1 cellular context compared by ENCODE assay signal in the genomic region with DNA sequence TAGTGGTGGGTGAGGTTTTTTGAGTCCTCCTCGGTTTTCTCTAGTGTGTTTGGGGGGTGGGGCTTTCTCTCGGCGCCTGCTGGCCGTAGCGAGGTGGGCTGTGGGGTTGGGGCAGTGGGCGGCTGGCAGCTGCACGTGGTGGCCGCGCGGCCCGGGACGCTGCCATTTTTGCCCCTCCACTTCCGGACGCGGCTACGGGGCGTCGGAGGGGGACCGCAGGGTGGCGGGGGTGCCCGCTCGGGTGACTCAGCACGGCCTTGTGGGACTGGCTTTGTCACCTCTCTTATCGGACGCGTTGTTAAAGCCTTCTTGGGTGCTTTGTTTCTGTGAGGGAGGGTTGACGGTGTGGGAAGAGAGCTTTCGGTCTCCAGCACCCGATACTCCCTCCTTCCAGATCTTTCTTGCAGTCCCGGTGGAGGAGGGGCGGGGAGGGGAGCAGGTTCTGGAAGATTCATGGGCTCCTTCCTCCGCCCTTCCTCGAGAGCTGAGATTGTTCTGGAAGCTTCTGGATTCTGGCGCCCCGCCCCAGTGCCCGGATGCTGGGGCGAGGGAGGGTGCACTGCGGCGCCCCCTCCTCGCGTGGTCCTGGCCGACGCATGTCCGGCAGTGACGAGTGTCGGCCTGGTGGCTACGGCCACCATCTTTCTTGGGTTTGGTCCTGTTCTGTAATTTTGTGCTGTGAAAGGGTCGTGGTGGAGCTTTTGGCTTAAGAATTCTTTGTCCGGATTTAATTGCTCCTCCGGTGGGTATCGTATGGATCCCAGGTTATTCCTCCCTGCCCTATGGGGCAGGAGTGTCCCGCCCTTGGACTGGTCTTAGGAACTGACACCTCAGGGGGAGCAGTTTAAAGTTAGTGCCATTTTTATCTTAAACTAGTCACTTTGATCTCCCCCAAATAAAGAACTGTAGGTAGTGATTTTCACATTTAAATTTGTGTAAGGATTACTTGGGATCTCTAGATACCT.
TF ChIP-seq lines count a peak whose summit lies in the region.

No MANE protein-coding gene starts in this region.

TF ChIP-seq in HepG2, 621 proteins besides CTCF, POLR2A, EP300 and RAD21 (continued from another document and continues in another):
- TF ChIP-seq ZBTB26 (CRISPR knock-in tag; IDR thresholded peaks at IDR 0.05; ENCODE audit: borderline replicate concordance) (peak; percentile 98), HNRNPL (IDR thresholded peaks at IDR 0.05; ENCODE audit: low read depth, low read length) (0 out of 2 replicates have a peak, but pooled peaks have one; percentile 63), ZNF644 (CRISPR knock-in tag; IDR thresholded peaks at IDR 0.05; ENCODE audit: low read depth) (no peak), ZNF124 (CRISPR knock-in tag; IDR thresholded peaks at IDR 0.05) (no peak), SAP130 (CRISPR knock-in tag; IDR thresholded peaks at IDR 0.05; ENCODE audit: low read depth) (peak; percentile 79), RBM22 (optimal IDR thresholded peaks at IDR 0.05; ENCODE audit: low read length) (peak; percentile 2), ZNF660 (CRISPR knock-in tag; IDR thresholded peaks at IDR 0.05; ENCODE audit: borderline replicate concordance, low read depth) (no peak), GMEB2 (CRISPR knock-in tag; IDR thresholded peaks at IDR 0.05; ENCODE audit: low read depth) (no peak), ZBTB20 (CRISPR knock-in tag; IDR thresholded peaks at IDR 0.05; ENCODE audit: borderline replicate concordance, low read depth) (peak; percentile 15; the same call in 1 of the 2 replicates), GFI1 (CRISPR knock-in tag; IDR thresholded peaks at IDR 0.05; ENCODE audit: borderline replicate concordance) (0 out of 2 replicates have a peak, but pooled peaks have one; percentile 34), ZNF609 (CRISPR knock-in tag; IDR thresholded peaks at IDR 0.05; ENCODE audit: borderline replicate concordance) (0 out of 2 replicates have a peak, but pooled peaks have one; percentile 6), NFATC3 (CRISPR knock-in tag; IDR thresholded peaks at IDR 0.05) (0 out of 2 replicates have a peak, but pooled peaks have one; percentile 2), RAD51 (IDR thresholded peaks at IDR 0.05; ENCODE audit: borderline replicate concordance) (no peak), KDM5A (IDR thresholded peaks at IDR 0.05; ENCODE audit: borderline replicate concordance, low read length) (peak; percentile 28), SKI (IDR thresholded peaks at IDR 0.05; ENCODE audit: partially characterized antibody) (no peak), AGO1 (IDR thresholded peaks at IDR 0.05; ENCODE audit: low read depth, low read length, poor library complexity, severe bottlenecking) (peak; percentile 94), GZF1 (CRISPR knock-in tag; IDR thresholded peaks at IDR 0.05) (0 out of 2 replicates have a peak, but pooled peaks have one; percentile 64), FOXK2 (IDR thresholded peaks at IDR 0.05) (no peak; the same call in 1 of the 2 replicates), MLLT10 (CRISPR knock-in tag; IDR thresholded peaks at IDR 0.05) (no peak), ZBTB33 (CRISPR knock-in tag; IDR thresholded peaks at IDR 0.05) (no peak; the same call in 1 of the 2 replicates), RFX1 (IDR thresholded peaks at IDR 0.05) (no peak)
- TF ChIP-seq, protein P1, sequence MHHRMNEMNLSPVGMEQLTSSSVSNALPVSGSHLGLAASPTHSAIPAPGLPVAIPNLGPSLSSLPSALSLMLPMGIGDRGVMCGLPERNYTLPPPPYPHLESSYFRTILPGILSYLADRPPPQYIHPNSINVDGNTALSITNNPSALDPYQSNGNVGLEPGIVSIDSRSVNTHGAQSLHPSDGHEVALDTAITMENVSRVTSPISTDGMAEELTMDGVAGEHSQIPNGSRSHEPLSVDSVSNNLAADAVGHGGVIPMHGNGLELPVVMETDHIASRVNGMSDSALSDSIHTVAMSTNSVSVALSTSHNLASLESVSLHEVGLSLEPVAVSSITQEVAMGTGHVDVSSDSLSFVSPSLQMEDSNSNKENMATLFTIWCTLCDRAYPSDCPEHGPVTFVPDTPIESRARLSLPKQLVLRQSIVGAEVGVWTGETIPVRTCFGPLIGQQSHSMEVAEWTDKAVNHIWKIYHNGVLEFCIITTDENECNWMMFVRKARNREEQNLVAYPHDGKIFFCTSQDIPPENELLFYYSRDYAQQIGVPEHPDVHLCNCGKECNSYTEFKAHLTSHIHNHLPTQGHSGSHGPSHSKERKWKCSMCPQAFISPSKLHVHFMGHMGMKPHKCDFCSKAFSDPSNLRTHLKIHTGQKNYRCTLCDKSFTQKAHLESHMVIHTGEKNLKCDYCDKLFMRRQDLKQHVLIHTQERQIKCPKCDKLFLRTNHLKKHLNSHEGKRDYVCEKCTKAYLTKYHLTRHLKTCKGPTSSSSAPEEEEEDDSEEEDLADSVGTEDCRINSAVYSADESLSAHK (CRISPR knock-in tag; IDR thresholded peaks at IDR 0.05; ENCODE audit: borderline replicate concordance): no peak
- TF ChIP-seq, protein P2, sequence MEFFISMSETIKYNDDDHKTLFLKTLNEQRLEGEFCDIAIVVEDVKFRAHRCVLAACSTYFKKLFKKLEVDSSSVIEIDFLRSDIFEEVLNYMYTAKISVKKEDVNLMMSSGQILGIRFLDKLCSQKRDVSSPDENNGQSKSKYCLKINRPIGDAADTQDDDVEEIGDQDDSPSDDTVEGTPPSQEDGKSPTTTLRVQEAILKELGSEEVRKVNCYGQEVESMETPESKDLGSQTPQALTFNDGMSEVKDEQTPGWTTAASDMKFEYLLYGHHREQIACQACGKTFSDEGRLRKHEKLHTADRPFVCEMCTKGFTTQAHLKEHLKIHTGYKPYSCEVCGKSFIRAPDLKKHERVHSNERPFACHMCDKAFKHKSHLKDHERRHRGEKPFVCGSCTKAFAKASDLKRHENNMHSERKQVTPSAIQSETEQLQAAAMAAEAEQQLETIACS (CRISPR knock-in tag; IDR thresholded peaks at IDR 0.05): no peak
- TF ChIP-seq, protein P3, sequence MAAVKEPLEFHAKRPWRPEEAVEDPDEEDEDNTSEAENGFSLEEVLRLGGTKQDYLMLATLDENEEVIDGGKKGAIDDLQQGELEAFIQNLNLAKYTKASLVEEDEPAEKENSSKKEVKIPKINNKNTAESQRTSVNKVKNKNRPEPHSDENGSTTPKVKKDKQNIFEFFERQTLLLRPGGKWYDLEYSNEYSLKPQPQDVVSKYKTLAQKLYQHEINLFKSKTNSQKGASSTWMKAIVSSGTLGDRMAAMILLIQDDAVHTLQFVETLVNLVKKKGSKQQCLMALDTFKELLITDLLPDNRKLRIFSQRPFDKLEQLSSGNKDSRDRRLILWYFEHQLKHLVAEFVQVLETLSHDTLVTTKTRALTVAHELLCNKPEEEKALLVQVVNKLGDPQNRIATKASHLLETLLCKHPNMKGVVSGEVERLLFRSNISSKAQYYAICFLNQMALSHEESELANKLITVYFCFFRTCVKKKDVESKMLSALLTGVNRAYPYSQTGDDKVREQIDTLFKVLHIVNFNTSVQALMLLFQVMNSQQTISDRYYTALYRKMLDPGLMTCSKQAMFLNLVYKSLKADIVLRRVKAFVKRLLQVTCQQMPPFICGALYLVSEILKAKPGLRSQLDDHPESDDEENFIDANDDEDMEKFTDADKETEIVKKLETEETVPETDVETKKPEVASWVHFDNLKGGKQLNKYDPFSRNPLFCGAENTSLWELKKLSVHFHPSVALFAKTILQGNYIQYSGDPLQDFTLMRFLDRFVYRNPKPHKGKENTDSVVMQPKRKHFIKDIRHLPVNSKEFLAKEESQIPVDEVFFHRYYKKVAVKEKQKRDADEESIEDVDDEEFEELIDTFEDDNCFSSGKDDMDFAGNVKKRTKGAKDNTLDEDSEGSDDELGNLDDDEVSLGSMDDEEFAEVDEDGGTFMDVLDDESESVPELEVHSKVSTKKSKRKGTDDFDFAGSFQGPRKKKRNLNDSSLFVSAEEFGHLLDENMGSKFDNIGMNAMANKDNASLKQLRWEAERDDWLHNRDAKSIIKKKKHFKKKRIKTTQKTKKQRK (IDR thresholded peaks at IDR 0.05; ENCODE audit: low read length): no peak
- TF ChIP-seq, protein P4, sequence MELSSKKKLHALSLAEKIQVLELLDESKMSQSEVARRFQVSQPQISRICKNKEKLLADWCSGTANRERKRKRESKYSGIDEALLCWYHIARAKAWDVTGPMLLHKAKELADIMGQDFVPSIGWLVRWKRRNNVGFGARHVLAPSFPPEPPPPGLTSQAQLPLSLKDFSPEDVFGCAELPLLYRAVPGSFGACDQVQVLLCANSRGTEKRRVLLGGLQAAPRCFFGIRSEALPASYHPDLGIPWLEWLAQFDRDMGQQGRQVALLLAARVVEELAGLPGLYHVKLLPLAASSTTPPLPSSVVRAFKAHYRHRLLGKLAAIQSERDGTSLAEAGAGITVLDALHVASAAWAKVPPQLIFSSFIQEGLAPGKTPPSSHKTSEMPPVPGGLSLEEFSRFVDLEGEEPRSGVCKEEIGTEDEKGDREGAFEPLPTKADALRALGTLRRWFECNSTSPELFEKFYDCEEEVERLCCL (CRISPR knock-in tag; IDR thresholded peaks at IDR 0.05; ENCODE audit: borderline replicate concordance): 0 out of 2 replicates have a peak, but pooled peaks have one; percentile 15
- TF ChIP-seq, protein P5, sequence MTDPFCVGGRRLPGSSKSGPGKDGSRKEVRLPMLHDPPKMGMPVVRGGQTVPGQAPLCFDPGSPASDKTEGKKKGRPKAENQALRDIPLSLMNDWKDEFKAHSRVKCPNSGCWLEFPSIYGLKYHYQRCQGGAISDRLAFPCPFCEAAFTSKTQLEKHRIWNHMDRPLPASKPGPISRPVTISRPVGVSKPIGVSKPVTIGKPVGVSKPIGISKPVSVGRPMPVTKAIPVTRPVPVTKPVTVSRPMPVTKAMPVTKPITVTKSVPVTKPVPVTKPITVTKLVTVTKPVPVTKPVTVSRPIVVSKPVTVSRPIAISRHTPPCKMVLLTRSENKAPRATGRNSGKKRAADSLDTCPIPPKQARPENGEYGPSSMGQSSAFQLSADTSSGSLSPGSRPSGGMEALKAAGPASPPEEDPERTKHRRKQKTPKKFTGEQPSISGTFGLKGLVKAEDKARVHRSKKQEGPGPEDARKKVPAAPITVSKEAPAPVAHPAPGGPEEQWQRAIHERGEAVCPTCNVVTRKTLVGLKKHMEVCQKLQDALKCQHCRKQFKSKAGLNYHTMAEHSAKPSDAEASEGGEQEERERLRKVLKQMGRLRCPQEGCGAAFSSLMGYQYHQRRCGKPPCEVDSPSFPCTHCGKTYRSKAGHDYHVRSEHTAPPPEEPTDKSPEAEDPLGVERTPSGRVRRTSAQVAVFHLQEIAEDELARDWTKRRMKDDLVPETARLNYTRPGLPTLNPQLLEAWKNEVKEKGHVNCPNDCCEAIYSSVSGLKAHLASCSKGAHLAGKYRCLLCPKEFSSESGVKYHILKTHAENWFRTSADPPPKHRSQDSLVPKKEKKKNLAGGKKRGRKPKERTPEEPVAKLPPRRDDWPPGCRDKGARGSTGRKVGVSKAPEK (CRISPR knock-in tag; IDR thresholded peaks at IDR 0.05; ENCODE audit: borderline replicate concordance): 0 out of 2 replicates have a peak, but pooled peaks have one; percentile 62
